In the genomic region with DNA sequence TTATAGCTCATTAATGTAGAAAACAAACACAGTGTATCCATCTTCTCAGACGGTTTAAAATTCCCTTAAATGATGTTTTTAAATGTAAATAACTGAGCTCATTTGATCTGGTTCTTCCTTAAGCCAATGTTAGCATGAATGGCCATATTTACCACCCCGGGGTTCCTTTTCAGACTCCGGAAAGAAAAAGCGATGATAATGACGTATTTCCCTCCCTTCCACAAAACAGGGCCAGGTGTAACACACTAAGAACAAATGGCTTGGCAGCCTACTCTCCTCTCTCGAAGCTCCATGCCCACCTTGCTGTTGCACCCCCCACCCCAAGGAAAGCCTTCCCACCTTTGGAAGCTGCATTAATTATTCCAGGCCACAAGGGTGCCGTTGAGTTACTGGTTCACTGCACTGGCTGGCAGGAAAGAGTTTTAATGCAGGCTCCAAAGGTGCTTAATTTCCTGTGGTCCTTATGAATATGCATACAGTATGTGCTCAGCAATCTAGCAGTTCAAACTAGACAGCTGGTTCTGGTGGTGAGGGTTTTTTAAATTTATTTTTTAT, we compare ENCODE assay signal across 7 cellular contexts.
DNase-seq lines count a peak whose midpoint lies in the region; ATAC-seq, FAIRE-seq and TF ChIP-seq lines count a peak whose summit lies in the region.

No MANE protein-coding gene starts in this region.

- H3K9ac ChIP-seq in keratinocyte (ENCODE audit: control insufficient read depth, extremely low read depth, insufficient read depth, low read length) = no peak overlapping the region

- H3K27ac ChIP-seq in keratinocyte (ENCODE audit: control insufficient read depth, insufficient read depth, low read length) (no peak overlapping the region), left lung (no peak overlapping the region)

- H3K36me3 ChIP-seq in keratinocyte (ENCODE audit: control insufficient read depth in 2 of 2, extremely low read depth in 1 of 2, insufficient read depth in 2 of 2, low read length in 2 of 2) (no peaks in the 10 kb centered on the region), left lung (no peaks in the 10 kb centered on the region)

- no peaks in the 10 kb centered on the region for H3K79me2 ChIP-seq in keratinocyte (ENCODE audit: control insufficient read depth, insufficient read depth, low read length)

- ATAC-seq in GM18909 (IDR thresholded peaks at IDR 0.05; ENCODE audit: poor library complexity, unreplicated experiment) (no peak), left lung (no peak)

- FAIRE-seq in keratinocyte (lab: Jason Lieb, UNC) = no peak

- dilution Hi-C loops in keratinocyte (cut with MboI; ENCODE audit: extremely low pct_ligation_motif_present, low sequenced_read_pairs) = no loop called here

- no peak overlapping the region for H3K4me2 ChIP-seq in keratinocyte (ENCODE audit: control insufficient read depth, extremely low read depth, insufficient read depth, low read depth, low read length)

- H2AFZ ChIP-seq in keratinocyte (ENCODE audit: control insufficient read depth, low read length) = no peak overlapping the region

- no peaks in the 10 kb centered on the region for H3K9me1 ChIP-seq in keratinocyte (ENCODE audit: control insufficient read depth, extremely low read depth, insufficient read depth, low read length)

- POLR2A ChIA-PET in HEK293T (lab: Yijun Ruan, JAX) = no interaction called here

- DNase-seq in Daoy (ENCODE audit: low read depth) = peak; percentile 20
- peak; percentile 28 for DNase-seq in HEK293T (ENCODE audit: extremely low spot score)
- peak; percentile 23 for DNase-seq in RPMI8226
- no peak for DNase-seq in keratinocyte (ENCODE audit: low read depth, low spot score)
- no peak for DNase-seq in stimulated activated CD4-positive, alpha-beta T cell treated with anti-CD3 and anti-CD28 coated beads, Interleukin-2, amount 100 ng/mL, for 24 hours
- DNase-seq in left lung = no peak

- intact Hi-C loops in left lung (cut with DNase I) = no loop called here

- TF ChIP-seq CTCF in keratinocyte (optimal IDR thresholded peaks at IDR 0.05 in 1 of 3, IDR thresholded peaks at IDR 0.05 in 1 of 3, conservative IDR thresholded peaks at IDR 0.05 in 1 of 3; ENCODE audit: extremely low read depth in 1 of 3, insufficient read depth in 2 of 3, low read length in 3 of 3) (peak in 2 of 3 experiments; percentile 54 to 56), left lung (IDR thresholded peaks at IDR 0.05) (no peak)

- H3K4me3 ChIP-seq in keratinocyte (ENCODE audit: control insufficient read depth in 2 of 3, extremely low read depth in 1 of 3, insufficient read depth in 2 of 3, low read depth in 1 of 3, low read length in 3 of 3) = no peak overlapping the region
- H3K4me3 ChIP-seq in left lung = no peak overlapping the region

- no peaks in the 10 kb centered on the region for H3K4me1 ChIP-seq in keratinocyte (ENCODE audit: control insufficient read depth, extremely low read depth, insufficient read depth, low read length)
- H3K4me1 ChIP-seq in left lung = no peaks in the 10 kb centered on the region

- CTCF ChIA-PET in HEK293T (lab: Yijun Ruan, JAX) = interaction anchor here (0.6 to 0.9 kb wide), 3 partner anchors 37 to 1706 kb away, joined by 3 to 6 read pairs (median 4); no protein-coding TSS in a partner anchor

- H3K27me3 ChIP-seq in keratinocyte (ENCODE audit: control insufficient read depth, extremely low read depth, insufficient read depth, low read length) (no peaks in the 10 kb centered on the region), left lung (no peaks in the 10 kb centered on the region)

- no peaks in the 10 kb centered on the region for H4K20me1 ChIP-seq in keratinocyte (ENCODE audit: control insufficient read depth, extremely low read depth, insufficient read depth, low read length)

- H3K9me3 ChIP-seq in keratinocyte (ENCODE audit: control insufficient read depth, low read depth, low read length) (no peaks in the 10 kb centered on the region), left lung (no peaks in the 10 kb centered on the region)

TF ChIP-seq in HEK293T, 16 proteins besides CTCF, POLR2A, EP300 and RAD21:
- TF ChIP-seq NFRKB (IDR thresholded peaks at IDR 0.05) (no peak), FOXK2 (IDR thresholded peaks at IDR 0.05) (no peak), BHLHE40 (IDR thresholded peaks at IDR 0.05; ENCODE audit: borderline replicate concordance) (no peak), TARDBP (IDR thresholded peaks at IDR 0.05) (no peak), LEF1 (IDR thresholded peaks at IDR 0.05; ENCODE audit: borderline replicate concordance) (no peak), CTBP1 (IDR thresholded peaks at IDR 0.05; ENCODE audit: borderline replicate concordance) (no peak), ELF4 (IDR thresholded peaks at IDR 0.05) (no peak), HDGF (IDR thresholded peaks at IDR 0.05; ENCODE audit: borderline replicate concordance) (no peak), L3MBTL2 (conservative IDR thresholded peaks at IDR 0.05) (no peak), ZNF384 (IDR thresholded peaks at IDR 0.05) (no peak), FOXA1 (IDR thresholded peaks at IDR 0.05) (no peak), SUZ12 (IDR thresholded peaks at IDR 0.05) (no peak), ARNT (IDR thresholded peaks at IDR 0.05) (no peak), FOXM1 (IDR thresholded peaks at IDR 0.05; ENCODE audit: borderline replicate concordance) (no peak), SP1 (IDR thresholded peaks at IDR 0.05) (no peak)
- TF ChIP-seq, protein P1, sequence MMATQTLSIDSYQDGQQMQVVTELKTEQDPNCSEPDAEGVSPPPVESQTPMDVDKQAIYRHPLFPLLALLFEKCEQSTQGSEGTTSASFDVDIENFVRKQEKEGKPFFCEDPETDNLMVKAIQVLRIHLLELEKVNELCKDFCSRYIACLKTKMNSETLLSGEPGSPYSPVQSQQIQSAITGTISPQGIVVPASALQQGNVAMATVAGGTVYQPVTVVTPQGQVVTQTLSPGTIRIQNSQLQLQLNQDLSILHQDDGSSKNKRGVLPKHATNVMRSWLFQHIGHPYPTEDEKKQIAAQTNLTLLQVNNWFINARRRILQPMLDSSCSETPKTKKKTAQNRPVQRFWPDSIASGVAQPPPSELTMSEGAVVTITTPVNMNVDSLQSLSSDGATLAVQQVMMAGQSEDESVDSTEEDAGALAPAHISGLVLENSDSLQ (IDR thresholded peaks at IDR 0.05) = no peak

Comparison
In these comparisons a context has a peak if more than half of its experiments do, and no peak if none do; other contexts are left out.
1. DNase-seq: peak in Daoy (single experiment), HEK293T (single experiment) and RPMI8226 (single experiment); none in keratinocyte (single experiment), stimulated activated CD4-positive, alpha-beta T cell treated with anti-CD3 and anti-CD28 coated beads, Interleukin-2, amount 100 ng/mL, for 24 hours (0 of 2) and left lung (0 of 2).
2. CTCF ChIP-seq: peak in keratinocyte (2 of 3); none in left lung (0 of 2).